In the genomic region with DNA sequence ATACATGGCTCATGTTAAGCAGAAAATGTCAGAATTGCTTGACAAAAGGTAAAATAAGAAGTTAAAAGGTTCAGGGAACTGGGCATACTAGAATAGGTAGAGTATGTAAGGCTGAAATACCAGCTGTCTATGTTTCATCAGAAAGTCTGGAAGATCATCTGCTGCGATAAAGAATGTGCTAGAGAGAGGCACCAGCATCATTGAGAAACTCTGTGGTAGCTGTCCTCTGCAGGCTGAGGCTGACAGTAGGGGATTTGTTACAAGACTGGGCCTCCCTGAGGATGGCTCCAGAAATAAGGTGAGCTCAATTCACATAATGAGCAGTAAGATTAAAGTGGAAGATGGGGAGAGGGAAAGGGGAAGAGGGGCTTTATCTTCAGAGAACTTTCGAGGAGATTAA, we compare ENCODE assay signal across 27 cellular contexts.
"Had no signal": no experiment of that assay in that cellular context is flagged by ENCODE, and none has a peak within 500 bp of the region (broad histone marks: within the 10 kb centered on the region; RNA-seq: fewer than 3 reads in every experiment).

No MANE protein-coding gene starts in this region.

- H3K27me3 ChIP-seq: suprapubic skin, testis, thyroid gland, tibial artery, tibial nerve, transverse colon, upper lobe of left lung, upper lobe of right lung, uterus, vagina had no signal

- H3K9me3 ChIP-seq: stomach, suprapubic skin, testis, thoracic aorta, thyroid gland, tibial artery, tibial nerve, transverse colon, upper lobe of left lung, upper lobe of right lung, uterus, vagina had no signal

- H3K4me1 ChIP-seq: testis had no signal

- ATAC-seq: stimulated activated effector memory CD8-positive, alpha-beta T cell treated with anti-CD3 and anti-CD28 coated beads, Interleukin-12 subunit alpha, Interleukin-12 subunit beta, amount 100 ng/mL, for 72 hours; stimulated activated memory B cell treated with anti-CD40 and anti-IgM and Interleukin-4, amounts not matched to agents 10 μg/mL and 1 μg/mL and 100 μg/mL, for 72 hours; stimulated activated naive B cell treated with anti-CD40 and anti-IgM and Interleukin-4, amounts not matched to agents 10 μg/mL and 1 μg/mL and 100 μg/mL, for 72 hours; stimulated activated naive CD8-positive, alpha-beta T cell treated with anti-CD3 and anti-CD28 coated beads, Interleukin-15, amount 100 ng/mL, for 72 hours; stimulated activated naive CD8-positive, alpha-beta T cell treated with anti-CD3 and anti-CD28 coated beads, Interleukin-15, Interleukin-2, amounts not matched to agents 100 U/mL and 50 U/mL, for 24 hours; upper lobe of right lung had no signal

- H3K4me3 Mint-ChIP-seq: stimulated activated effector memory CD8-positive, alpha-beta T cell treated with anti-CD3 and anti-CD28 coated beads, Interleukin-12 subunit alpha, Interleukin-12 subunit beta, amount 100 ng/mL, for 72 hours; stimulated activated memory B cell treated with anti-CD40 and anti-IgM and Interleukin-4, amounts not matched to agents 10 μg/mL and 1 μg/mL and 100 μg/mL, for 72 hours; stimulated activated naive B cell treated with anti-CD40 and anti-IgM and Interleukin-4, amounts not matched to agents 10 μg/mL and 1 μg/mL and 100 μg/mL, for 72 hours; stimulated activated naive CD8-positive, alpha-beta T cell treated with anti-CD3 and anti-CD28 coated beads, Interleukin-15, amount 100 ng/mL, for 72 hours; stimulated activated naive CD8-positive, alpha-beta T cell treated with anti-CD3 and anti-CD28 coated beads, Interleukin-15, Interleukin-2, amounts not matched to agents 100 ng/mL and 50 ng/mL, for 24 hours; type B pancreatic cell had no signal

- H3K36me3 Mint-ChIP-seq: stimulated activated memory B cell treated with anti-CD40 and anti-IgM and Interleukin-4, amounts not matched to agents 10 μg/mL and 1 μg/mL and 100 μg/mL, for 72 hours; stimulated activated naive B cell treated with anti-CD40 and anti-IgM and Interleukin-4, amounts not matched to agents 10 μg/mL and 1 μg/mL and 100 μg/mL, for 72 hours; type B pancreatic cell had no signal

- H3K4me3 ChIP-seq: stomach, suprapubic skin, testis, thoracic aorta, thyroid gland, tibial artery, tibial nerve, transverse colon, upper lobe of left lung, upper lobe of right lung, uterus, vagina had no signal

- H3K36me3 ChIP-seq: stomach, suprapubic skin, thoracic aorta, thyroid gland, tibial artery, tibial nerve, transverse colon, upper lobe of left lung, upper lobe of right lung, uterus, vagina had no signal

- H3K27ac Mint-ChIP-seq: stimulated activated effector memory CD8-positive, alpha-beta T cell treated with anti-CD3 and anti-CD28 coated beads, Interleukin-12 subunit alpha, Interleukin-12 subunit beta, amount 100 ng/mL, for 72 hours; stimulated activated memory B cell treated with anti-CD40 and anti-IgM and Interleukin-4, amounts not matched to agents 10 μg/mL and 1 μg/mL and 100 μg/mL, for 72 hours; stimulated activated naive B cell treated with anti-CD40 and anti-IgM and Interleukin-4, amounts not matched to agents 10 μg/mL and 1 μg/mL and 100 μg/mL, for 72 hours; stimulated activated naive CD8-positive, alpha-beta T cell treated with anti-CD3 and anti-CD28 coated beads, Interleukin-15, amount 100 ng/mL, for 72 hours; stimulated activated naive CD8-positive, alpha-beta T cell treated with anti-CD3 and anti-CD28 coated beads, Interleukin-15, Interleukin-2, amounts not matched to agents 100 ng/mL and 50 ng/mL, for 24 hours; type B pancreatic cell had no signal

- DNase-seq: stimulated activated CD4-positive, alpha-beta T cell treated with anti-CD3 and anti-CD28 coated beads, Interleukin-2, amount 100 ng/mL, for 48 hours; stimulated activated CD4-positive, alpha-beta T cell treated with anti-CD3 and anti-CD28 coated beads, Interleukin-4, amount 100 ng/mL, for 1 hour; stimulated activated CD4-positive, alpha-beta T cell treated with anti-CD3 and anti-CD28 coated beads, Interleukin-4, amount 100 ng/mL, for 24 hours; stimulated activated CD4-positive, alpha-beta T cell treated with anti-CD3 and anti-CD28 coated beads, Interleukin-4, amount 100 ng/mL, for 4 hours; stimulated activated CD8-positive, alpha-beta memory T cell treated with anti-CD3 and anti-CD28 coated beads, Interleukin-4, amount 100 ng/mL, for 48 hours; stimulated activated naive B cell treated with anti-CD40 and anti-IgM and Interleukin-4, amounts not matched to agents 10 μg/mL and 1 μg/mL and 100 μg/mL, for 72 hours; stimulated activated naive CD4-positive, alpha-beta T cell; stimulated activated naive CD4-positive, alpha-beta T cell treated with Interleukin-2 at 50 U/mL for 16 hours; stimulated activated naive CD8-positive, alpha-beta T cell treated with anti-CD3 and anti-CD28 coated beads, Interleukin-15, amount 100 ng/mL, for 72 hours; stimulated activated naive CD8-positive, alpha-beta T cell treated with anti-CD3 and anti-CD28 coated beads, Interleukin-15, Interleukin-2, amounts not matched to agents 100 U/mL and 50 U/mL, for 24 hours; stomach; substantia nigra; testis; thyroid gland; tibial artery; transverse colon; upper lobe of left lung; upper lobe of right lung; uterus had no signal

- H3K9me3 Mint-ChIP-seq: stimulated activated effector memory CD8-positive, alpha-beta T cell treated with anti-CD3 and anti-CD28 coated beads, Interleukin-12 subunit alpha, Interleukin-12 subunit beta, amount 100 ng/mL, for 72 hours; stimulated activated memory B cell treated with anti-CD40 and anti-IgM and Interleukin-4, amounts not matched to agents 10 μg/mL and 1 μg/mL and 100 μg/mL, for 72 hours; stimulated activated naive CD8-positive, alpha-beta T cell treated with anti-CD3 and anti-CD28 coated beads, Interleukin-15, amount 100 ng/mL, for 72 hours; stimulated activated naive CD8-positive, alpha-beta T cell treated with anti-CD3 and anti-CD28 coated beads, Interleukin-15, Interleukin-2, amounts not matched to agents 100 ng/mL and 50 ng/mL, for 24 hours; type B pancreatic cell had no signal

- H3K27me3 Mint-ChIP-seq: stimulated activated naive CD8-positive, alpha-beta T cell treated with anti-CD3 and anti-CD28 coated beads, Interleukin-15, amount 100 ng/mL, for 72 hours had no signal

- H3K27ac ChIP-seq: stomach, suprapubic skin, testis, thoracic aorta, thyroid gland, tibial artery, tibial nerve, transverse colon, upper lobe of left lung, upper lobe of right lung, uterus, vagina had no signal
